Comparison of ENCODE assay signal across 11 cellular contexts in the genomic region with DNA sequence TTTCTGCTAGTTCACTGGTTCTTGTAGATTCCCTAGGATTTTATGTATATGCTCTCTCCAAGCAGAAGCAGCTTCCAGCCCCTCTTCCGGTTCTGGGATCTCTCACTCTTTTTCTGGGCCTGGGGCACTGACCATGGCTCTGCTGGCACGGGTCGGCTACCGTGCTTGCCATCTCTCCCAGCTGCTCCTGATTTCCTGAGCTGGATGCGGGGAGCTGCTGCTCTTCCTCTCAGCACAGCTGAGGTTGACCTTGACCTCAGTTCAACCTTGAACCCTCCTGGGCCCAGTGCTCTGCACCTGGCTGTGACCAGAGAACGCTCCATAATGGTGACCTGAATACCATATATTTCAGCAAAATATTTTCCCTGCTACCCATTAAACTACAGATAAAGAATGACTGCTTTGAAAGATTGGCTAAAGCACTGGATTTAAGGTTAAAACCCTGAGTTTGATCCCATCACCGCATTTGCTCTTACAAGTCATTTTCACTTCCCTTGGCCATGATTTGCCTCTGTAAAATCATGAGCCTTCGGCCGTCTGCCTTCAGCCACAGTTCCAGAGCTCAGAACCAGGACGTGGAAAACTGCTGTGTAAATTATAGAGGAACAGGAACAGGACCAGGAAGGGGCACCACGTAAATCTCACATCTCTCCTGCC.
DNase-seq lines count a peak whose midpoint lies in the region; ATAC-seq and TF ChIP-seq lines count a peak whose summit lies in the region.
"Had no signal": no experiment of that assay in that cellular context is flagged by ENCODE, and none has a peak within 500 bp of the region (broad histone marks: within the 10 kb centered on the region; RNA-seq: fewer than 3 reads in every experiment).

No MANE protein-coding gene starts in this region.

- H3K4me1 ChIP-seq in IMR-90 (ENCODE audit: control insufficient read depth, insufficient read depth, low read length) = peaks cover 34% of the 10 kb centered on the region
- H3K4me1 ChIP-seq in mucosa of descending colon (ENCODE audit: low read depth) = peaks cover 2% of the 10 kb centered on the region

- peak overlapping the region; percentile 100 for H2BK20ac ChIP-seq in IMR-90 (ENCODE audit: low read depth, low read length)

- H3K36me3 ChIP-seq in IMR-90 (ENCODE audit: control insufficient read depth, insufficient read depth, low read length) = peaks cover 5% of the 10 kb centered on the region; the same call in 1 of the 2 replicates
- H3K36me3 ChIP-seq in mucosa of descending colon (ENCODE audit: low read depth) = no peaks in the 10 kb centered on the region

- peak overlapping the region; percentile 100 for H2BK120ac ChIP-seq in IMR-90 (ENCODE audit: low read depth, low read length)

- H3K36me3 Mint-ChIP-seq in activated CD8-positive, alpha-beta T cell treated with anti-CD3 and anti-CD28 coated beads, Interleukin-2, amount 10 ng/mL, durations not matched to agents 7 days and 5 days (ENCODE audit: low read depth) = peaks cover 79% of the 10 kb centered on the region

- no peak overlapping the region for H3K4me3 ChIP-seq in IMR-90 (ENCODE audit: insufficient read depth, low read depth, low read length)
- no peak overlapping the region for H3K4me3 ChIP-seq in mucosa of descending colon
- H3K4me3 ChIP-seq: tibial nerve had no signal

- DNase-seq in NOMO-1 (lab: John Stamatoyannopoulos, UW; ENCODE audit: unreplicated experiment in 2 of 2) = peak; percentile 5 to 51
- DNase-seq in NOMO-1 treated with dmso at 0.1 percent for 144 hours (lab: John Stamatoyannopoulos, UW; ENCODE audit: unreplicated experiment) = no peak
- no peak for DNase-seq in IMR-90
- no peak for DNase-seq in activated CD8-positive, alpha-beta T cell treated with anti-CD3 and anti-CD28 coated beads, Interleukin-2, amount 10 ng/mL, durations not matched to agents 7 days and 5 days
- DNase-seq in mucosa of descending colon = peak in 2 of 3 donors; percentile 15 to 21
- no peak for DNase-seq in cerebellar nuclear complex (lab: John Stamatoyannopoulos, UW)
- no peak for DNase-seq in globus pallidus (ENCODE audit: low spot score)
- DNase-seq in amniotic stem cell (lab: John Stamatoyannopoulos, UW) = no peak
- DNase-seq: Karpas-422 had no signal

- intact Hi-C loops in IMR-90 (cut with micrococcal nuclease) = no loop called here
- intact Hi-C loops in mucosa of descending colon (cut with DNase I, micrococcal nuclease) = loop anchor here in 1 of 2 donors (10.0 kb wide), 1 partner anchor 124 kb away; no protein-coding TSS in a partner anchor

- no TSS peak for BruUV-seq in IMR-90 (replicated peaks; lab: Mats Ljungman, UMichigan)

- H3K4me3 Mint-ChIP-seq in activated CD8-positive, alpha-beta T cell treated with anti-CD3 and anti-CD28 coated beads, Interleukin-2, amount 10 ng/mL, durations not matched to agents 7 days and 5 days = peak overlapping the region; percentile 22

- H2AK5ac ChIP-seq in IMR-90 (ENCODE audit: low read depth, low read length) = peak overlapping the region; percentile 100

- 84% methylated on average over 4 of the region's 11 CpGs; no CpG with 5 or more reads in 1 of the 2 experiments for WGBS in IMR-90 (ENCODE audit: extremely low coverage in 2 of 2, insufficient read length in 1 of 2), 2 experiments

- no peak overlapping the region for H2AFZ ChIP-seq in IMR-90 (replicated peaks; ENCODE audit: low read length, poor library complexity)

- no peak for TF ChIP-seq CTCF in IMR-90 (conservative IDR thresholded peaks at IDR 0.05; ENCODE audit: low read depth, low read length)
- TF ChIP-seq CTCF in mucosa of descending colon (IDR thresholded peaks at IDR 0.05) = no peak

- no peak for TF ChIP-seq RAD21 in IMR-90 (IDR thresholded peaks at IDR 0.05; ENCODE audit: low read length)

- peaks cover 41% of the 10 kb centered on the region for H3K9me1 ChIP-seq in IMR-90 (ENCODE audit: insufficient read depth, low read length)

- peak overlapping the region; percentile 54 to 99 for H4K8ac ChIP-seq in IMR-90 (ENCODE audit: low read depth in 2 of 2, low read length in 2 of 2)

- dilution Hi-C loops in IMR-90 (cut with HindIII; ENCODE audit: low sequenced_read_pairs, unreplicated experiment) = no loop called here

- H3K56ac ChIP-seq in IMR-90 (ENCODE audit: extremely low read depth, insufficient read depth, low read length) = no peak overlapping the region

- no peak overlapping the region for H3K23ac ChIP-seq in IMR-90 (ENCODE audit: low read depth, low read length)

- H2AK9ac ChIP-seq in IMR-90 (replicated peaks; ENCODE audit: low read depth, low read length, poor library complexity) = no peak overlapping the region

- no peak overlapping the region for H3K27ac ChIP-seq in IMR-90 (ENCODE audit: insufficient read depth, low read length)

- peak overlapping the region; percentile 89 for H3K14ac ChIP-seq in IMR-90 (replicated peaks; ENCODE audit: low read depth, low read length)

- peak overlapping the region; percentile 78; the same call in 2 of the 3 replicates for H2BK15ac ChIP-seq in IMR-90 (ENCODE audit: low read depth, low read length)

- peaks cover 12 to 48% of the 10 kb centered on the region in 2 experiments for H3K79me1 ChIP-seq in IMR-90 (ENCODE audit: low read depth in 1 of 2, low read length in 2 of 2)

- H3K18ac ChIP-seq in IMR-90 (ENCODE audit: low read depth, low read length) = peak overlapping the region; percentile 54; the same call in 1 of the 2 replicates

- peaks cover 86% of the 10 kb centered on the region for H3K4me1 Mint-ChIP-seq in activated CD8-positive, alpha-beta T cell treated with anti-CD3 and anti-CD28 coated beads, Interleukin-2, amount 10 ng/mL, durations not matched to agents 7 days and 5 days (ENCODE audit: low read depth)

- ATAC-seq in IMR-90 (ENCODE audit: low read depth) (no peak), mucosa of descending colon (no peak)
- ATAC-seq in activated CD8-positive, alpha-beta T cell treated with anti-CD3 and anti-CD28 coated beads, Interleukin-2, amount 10 ng/mL, durations not matched to agents 7 days and 5 days = no peak
- ATAC-seq: Panc1 had no signal

- H3K9me3 Mint-ChIP-seq in activated CD8-positive, alpha-beta T cell treated with anti-CD3 and anti-CD28 coated beads, Interleukin-2, amount 10 ng/mL, durations not matched to agents 7 days and 5 days (ENCODE audit: insufficient read depth) = no peaks in the 10 kb centered on the region

- H3K4ac ChIP-seq in IMR-90 (ENCODE audit: low read depth, low read length) = peak overlapping the region; percentile 100

- no peaks in the 10 kb centered on the region for H3K27me3 ChIP-seq in IMR-90 (ENCODE audit: control insufficient read depth, insufficient read depth, low read length)
- H3K27me3 ChIP-seq: tibial nerve had no signal

- no peak for TF ChIP-seq POLR2A in IMR-90 (IDR thresholded peaks at IDR 0.05; ENCODE audit: low read depth, low read length)

- POLR2A ChIA-PET in IMR-90 (lab: Charles Lee; ENCODE audit: unreplicated experiment) = no interaction called here
- POLR2A ChIA-PET in activated CD8-positive, alpha-beta T cell treated with anti-CD3 and anti-CD28 coated beads, Interleukin-2, amount 10 ng/mL, durations not matched to agents 7 days and 5 days (lab: Charles Lee) = interaction anchor here (0.9 to 2.3 kb wide), 4 partner anchors 13 to 31 kb away, joined by 3 to 9 read pairs (median 6); no protein-coding TSS in a partner anchor

- H4K20me1 ChIP-seq in IMR-90 (ENCODE audit: insufficient read depth, low read length) = no peaks in the 10 kb centered on the region

- H3K27me3 Mint-ChIP-seq in activated CD8-positive, alpha-beta T cell treated with anti-CD3 and anti-CD28 coated beads, Interleukin-2, amount 10 ng/mL, durations not matched to agents 7 days and 5 days (ENCODE audit: low read depth) = no peaks in the 10 kb centered on the region

- H2BK5ac ChIP-seq in IMR-90 (ENCODE audit: low read depth, low read length, poor library complexity, severe bottlenecking) = peak overlapping the region; percentile 100

- no peak overlapping the region for H3K4me2 ChIP-seq in IMR-90 (ENCODE audit: low read depth, low read length)

- in situ Hi-C loops in IMR-90 (cut with MboI; ENCODE audit: low sequenced_read_pairs) = no loop called here

- H3K9ac ChIP-seq in IMR-90 (ENCODE audit: low read depth, low read length) = no peak overlapping the region

- CTCF ChIA-PET in IMR-90 (lab: Yijun Ruan, JAX) = no interaction called here
- CTCF ChIA-PET in activated CD8-positive, alpha-beta T cell treated with anti-CD3 and anti-CD28 coated beads, Interleukin-2, amount 10 ng/mL, durations not matched to agents 7 days and 5 days (lab: Charles Lee) = interaction anchor here (1.0 to 3.2 kb wide), 8 partner anchors 12 to 98 kb away, joined by 3 to 14 read pairs (median 4); no protein-coding TSS in a partner anchor

- peak overlapping the region; percentile 92 for H3K27ac Mint-ChIP-seq in activated CD8-positive, alpha-beta T cell treated with anti-CD3 and anti-CD28 coated beads, Interleukin-2, amount 10 ng/mL, durations not matched to agents 7 days and 5 days

- peak overlapping the region; percentile 100 for H4K91ac ChIP-seq in IMR-90 (ENCODE audit: insufficient read depth, low read depth, low read length)

- H4K5ac ChIP-seq in IMR-90 (ENCODE audit: low read depth, low read length) = peak overlapping the region; percentile 71; the same call in 1 of the 2 replicates

- H3K9me3 ChIP-seq in IMR-90 (ENCODE audit: control insufficient read depth, insufficient read depth, low read length) (no peaks in the 10 kb centered on the region), mucosa of descending colon (no peaks in the 10 kb centered on the region)
- H3K9me3 ChIP-seq: tibial nerve had no signal

TF ChIP-seq in IMR-90, 13 proteins besides CTCF, POLR2A, EP300 and RAD21 (continues in another document):
- no peak for TF ChIP-seq USF2 (IDR thresholded peaks at IDR 0.05; ENCODE audit: low read depth, low read length)
- no peak for TF ChIP-seq FOS (IDR thresholded peaks at IDR 0.05; ENCODE audit: low read depth, low read length)
- no peak for TF ChIP-seq MAFK (IDR thresholded peaks at IDR 0.05; ENCODE audit: low read depth, low read length)
- TF ChIP-seq RFX5 (IDR thresholded peaks at IDR 0.05; ENCODE audit: low read depth, low read length) = no peak
- TF ChIP-seq MAZ (IDR thresholded peaks at IDR 0.05; ENCODE audit: borderline replicate concordance, low read depth, low read length) = no peak
- no peak for TF ChIP-seq RCOR1 (IDR thresholded peaks at IDR 0.05; ENCODE audit: insufficient replicate concordance, low read length)
- TF ChIP-seq SMC3 (IDR thresholded peaks at IDR 0.05; ENCODE audit: low read depth, low read length) = no peak
- no peak for TF ChIP-seq MXI1 (IDR thresholded peaks at IDR 0.05; ENCODE audit: borderline replicate concordance, low read depth, low read length)
- TF ChIP-seq CEBPB (IDR thresholded peaks at IDR 0.05; ENCODE audit: low read depth, low read length) = no peak
- TF ChIP-seq CHD1 (IDR thresholded peaks at IDR 0.05; ENCODE audit: low read depth, low read length) = no peak

Comparison
In these comparisons a context has a peak if more than half of its experiments do, and no peak if none do; other contexts are left out.
1. DNase-seq: peak in NOMO-1 (2 of 2) and mucosa of descending colon (2 of 3); none in NOMO-1 treated with dmso at 0.1 percent for 144 hours (single experiment), IMR-90 (single experiment), activated CD8-positive, alpha-beta T cell treated with anti-CD3 and anti-CD28 coated beads, Interleukin-2, amount 10 ng/mL, durations not matched to agents 7 days and 5 days (single experiment), cerebellar nuclear complex (0 of 2), globus pallidus (single experiment) and amniotic stem cell (single experiment).